In genomic region chr4:55068522-55068921, GRCh38 we compare ENCODE assay signal across 1 cellular context.
TF ChIP-seq lines count a peak whose summit lies in the region.

No MANE protein-coding gene starts in this region.

TF ChIP-seq in GM23338, 12 proteins besides CTCF, POLR2A, EP300 and RAD21 (continued from another document):
- TF ChIP-seq STAT1 (IDR thresholded peaks at IDR 0.05; ENCODE audit: unreplicated experiment) = no peak
- TF ChIP-seq JUNB (IDR thresholded peaks at IDR 0.05; ENCODE audit: unreplicated experiment) = no peak
- TF ChIP-seq, protein P1, sequence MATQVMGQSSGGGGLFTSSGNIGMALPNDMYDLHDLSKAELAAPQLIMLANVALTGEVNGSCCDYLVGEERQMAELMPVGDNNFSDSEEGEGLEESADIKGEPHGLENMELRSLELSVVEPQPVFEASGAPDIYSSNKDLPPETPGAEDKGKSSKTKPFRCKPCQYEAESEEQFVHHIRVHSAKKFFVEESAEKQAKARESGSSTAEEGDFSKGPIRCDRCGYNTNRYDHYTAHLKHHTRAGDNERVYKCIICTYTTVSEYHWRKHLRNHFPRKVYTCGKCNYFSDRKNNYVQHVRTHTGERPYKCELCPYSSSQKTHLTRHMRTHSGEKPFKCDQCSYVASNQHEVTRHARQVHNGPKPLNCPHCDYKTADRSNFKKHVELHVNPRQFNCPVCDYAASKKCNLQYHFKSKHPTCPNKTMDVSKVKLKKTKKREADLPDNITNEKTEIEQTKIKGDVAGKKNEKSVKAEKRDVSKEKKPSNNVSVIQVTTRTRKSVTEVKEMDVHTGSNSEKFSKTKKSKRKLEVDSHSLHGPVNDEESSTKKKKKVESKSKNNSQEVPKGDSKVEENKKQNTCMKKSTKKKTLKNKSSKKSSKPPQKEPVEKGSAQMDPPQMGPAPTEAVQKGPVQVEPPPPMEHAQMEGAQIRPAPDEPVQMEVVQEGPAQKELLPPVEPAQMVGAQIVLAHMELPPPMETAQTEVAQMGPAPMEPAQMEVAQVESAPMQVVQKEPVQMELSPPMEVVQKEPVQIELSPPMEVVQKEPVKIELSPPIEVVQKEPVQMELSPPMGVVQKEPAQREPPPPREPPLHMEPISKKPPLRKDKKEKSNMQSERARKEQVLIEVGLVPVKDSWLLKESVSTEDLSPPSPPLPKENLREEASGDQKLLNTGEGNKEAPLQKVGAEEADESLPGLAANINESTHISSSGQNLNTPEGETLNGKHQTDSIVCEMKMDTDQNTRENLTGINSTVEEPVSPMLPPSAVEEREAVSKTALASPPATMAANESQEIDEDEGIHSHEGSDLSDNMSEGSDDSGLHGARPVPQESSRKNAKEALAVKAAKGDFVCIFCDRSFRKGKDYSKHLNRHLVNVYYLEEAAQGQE (IDR thresholded peaks at IDR 0.05; ENCODE audit: unreplicated experiment) = no peak
- no peak for TF ChIP-seq CREB1 (CRISPR knock-in tag; IDR thresholded peaks at IDR 0.05; ENCODE audit: low read depth)
